27 cellular contexts compared by ENCODE assay signal in the genomic region with DNA sequence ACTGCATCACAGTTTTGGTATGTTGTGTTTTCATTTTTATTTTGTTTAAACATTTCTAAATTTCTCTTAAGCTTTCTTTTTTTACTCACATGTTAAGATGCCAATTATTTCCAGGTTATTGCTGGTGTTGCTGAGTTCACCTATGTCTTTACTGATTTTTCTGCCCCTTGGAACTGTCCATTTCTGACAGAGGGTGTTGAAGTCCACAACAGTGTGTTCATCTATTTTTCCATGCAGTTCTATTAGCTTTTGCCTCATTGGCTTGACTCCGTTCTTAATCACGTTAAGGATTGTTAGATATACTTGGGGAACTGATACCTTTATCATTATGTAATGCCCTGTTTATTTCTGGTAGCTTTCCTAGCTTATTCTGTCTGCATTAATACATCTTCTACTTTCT.
"Had no signal": no experiment of that assay in that cellular context is flagged by ENCODE, and none has a peak within 500 bp of the region (broad histone marks: within the 10 kb centered on the region; RNA-seq: fewer than 3 reads in every experiment).

No MANE protein-coding gene starts in this region.

- H3K4me1 ChIP-seq: colonic mucosa, esophagus squamous epithelium, foreskin keratinocyte, gastrocnemius medialis, gastroesophageal sphincter, heart left ventricle, heart right ventricle had no signal

- H3K27ac ChIP-seq: colonic mucosa, dorsolateral prefrontal cortex, epithelial cell of prostate, esophagus squamous epithelium, foreskin keratinocyte, gastrocnemius medialis, gastroesophageal sphincter, heart left ventricle, heart right ventricle had no signal

- H3K9me3 ChIP-seq: colonic mucosa, esophagus squamous epithelium, gastrocnemius medialis, gastroesophageal sphincter, heart left ventricle, heart right ventricle had no signal

- H3K27me3 ChIP-seq: colonic mucosa, foreskin keratinocyte had no signal

- H3K4me3 Mint-ChIP-seq: dendritic cell treated with granulocyte-macrophage colony-stimulating factor and Interleukin-4, amounts not matched to agents 40 ng/mL and 50 ng/mL, for 4 days; effector memory CD8-positive, alpha-beta T cell; endodermal cell had no signal

- H3K27ac Mint-ChIP-seq: dendritic cell treated with granulocyte-macrophage colony-stimulating factor and Interleukin-4, amounts not matched to agents 40 ng/mL and 50 ng/mL, for 4 days; effector memory CD8-positive, alpha-beta T cell; endodermal cell had no signal

- ATAC-seq: effector memory CD8-positive, alpha-beta T cell; esophagus mucosa; foreskin keratinocyte; gastrocnemius medialis; gastroesophageal sphincter; heart left ventricle; heart right ventricle had no signal

- FAIRE-seq: colon, endometrium, endothelial cell of umbilical vein, frontal cortex had no signal

- DNase-seq: colonic mucosa; cortex of kidney; dermis blood vessel endothelial cell; dorsolateral prefrontal cortex; effector CD4-positive, alpha-beta T cell; effector CD8-positive, alpha-beta T cell; effector memory CD4-positive, alpha-beta T cell; effector memory CD8-positive, alpha-beta T cell; endodermal cell; erythroblast; esophagus squamous epithelium; foreskin fibroblast; foreskin keratinocyte; foreskin melanocyte; gastrocnemius medialis; glutamatergic neuron; head of caudate nucleus; heart left ventricle; heart right ventricle had no signal

- H3K4me3 ChIP-seq: colonic mucosa, dorsolateral prefrontal cortex, esophagus squamous epithelium, gastrocnemius medialis, gastroesophageal sphincter, heart left ventricle, heart right ventricle had no signal

- H3K36me3 ChIP-seq: colonic mucosa, esophagus squamous epithelium, gastrocnemius medialis, gastroesophageal sphincter, heart left ventricle, heart right ventricle had no signal

- H3K4me1 Mint-ChIP-seq: endodermal cell had no signal

- H3K27me3 Mint-ChIP-seq: dendritic cell treated with granulocyte-macrophage colony-stimulating factor and Interleukin-4, amounts not matched to agents 40 ng/mL and 50 ng/mL, for 4 days; effector memory CD8-positive, alpha-beta T cell had no signal

- H3K9me3 Mint-ChIP-seq: dendritic cell treated with granulocyte-macrophage colony-stimulating factor and Interleukin-4, amounts not matched to agents 40 ng/mL and 50 ng/mL, for 4 days; effector memory CD8-positive, alpha-beta T cell; endodermal cell had no signal
